In genomic region chr6:36196049-36196879, GRCh38 we compare ENCODE assay signal across 8 cellular contexts. TPM values are rescaled to one million over a fixed set of nuclear protein-coding genes. Genes with fewer than 3 reads are reported as not detected.
DNase-seq lines count a peak whose midpoint lies in the region; ATAC-seq and TF ChIP-seq lines count a peak whose summit lies in the region.

BRPF3 (plus strand) TSS chr6:36196744; CDS start chr6:36200323, 3,579 bp downstream.

- peak; percentile 62 for ATAC-seq in GM19351 (IDR thresholded peaks at IDR 0.05; ENCODE audit: unreplicated experiment)
- peak; percentile 61 for ATAC-seq in activated CD8-positive, alpha-beta memory T cell treated with anti-CD3 and anti-CD28 coated beads, Interleukin-2, amount 10 ng/mL, durations not matched to agents 7 days and 5 days

- WGBS in endodermal cell (ENCODE audit: insufficient coverage in 1 of 2, insufficient read length in 1 of 2), 2 experiments = 0 to 3% methylated on average over 6 to 80 of the region's 81 CpGs

- H3K27ac ChIP-seq in BLaER1 = peak within 1 kb of the TSS; percentile 95
- peak within 1 kb of the TSS; percentile 93 for H3K27ac ChIP-seq in HL-60 (replicated peaks)
- H3K27ac ChIP-seq in endodermal cell (ENCODE audit: low read depth, low read length) = peak within 1 kb of the TSS; percentile 90

- peaks cover 29% of the 10 kb centered on the region for H3K36me3 ChIP-seq in BLaER1
- H3K36me3 ChIP-seq in endodermal cell (ENCODE audit: control insufficient read depth, insufficient read depth, low read length) = peaks cover 28% of the 10 kb centered on the region

- peak within 1 kb of the TSS; percentile 94 for H3K27ac Mint-ChIP-seq in activated CD8-positive, alpha-beta memory T cell treated with anti-CD3 and anti-CD28 coated beads, Interleukin-2, amount 10 ng/mL, durations not matched to agents 7 days and 5 days
- peak within 1 kb of the TSS; percentile 93 for H3K27ac Mint-ChIP-seq in endodermal cell

- TF ChIP-seq CTCF in HL-60 (IDR thresholded peaks at IDR 0.05; ENCODE audit: insufficient read depth, low read length) (no peak), endodermal cell (conservative IDR thresholded peaks at IDR 0.05) (peak; percentile 70)

- H3K4me3 Mint-ChIP-seq in activated CD8-positive, alpha-beta memory T cell treated with anti-CD3 and anti-CD28 coated beads, Interleukin-2, amount 10 ng/mL, durations not matched to agents 7 days and 5 days = peak within 1 kb of the TSS; percentile 81
- H3K4me3 Mint-ChIP-seq in endodermal cell = peak within 1 kb of the TSS; percentile 73

- no peaks in the 10 kb centered on the region for H3K27me3 ChIP-seq in BLaER1
- no peaks in the 10 kb centered on the region for H3K27me3 ChIP-seq in HL-60 (ENCODE audit: insufficient read depth, poor library complexity, severe bottlenecking)
- no peaks in the 10 kb centered on the region for H3K27me3 ChIP-seq in endodermal cell (ENCODE audit: control insufficient read depth, insufficient read depth, low read length, poor library complexity, severe bottlenecking)

- H3K4me1 ChIP-seq in BLaER1 = peaks cover 29% of the 10 kb centered on the region
- H3K4me1 ChIP-seq in endodermal cell (ENCODE audit: control insufficient read depth, insufficient read depth, low read length) = peaks cover 3% of the 10 kb centered on the region

- peaks cover 19% of the 10 kb centered on the region for H3K36me3 Mint-ChIP-seq in activated CD8-positive, alpha-beta memory T cell treated with anti-CD3 and anti-CD28 coated beads, Interleukin-2, amount 10 ng/mL, durations not matched to agents 7 days and 5 days
- peaks cover 25% of the 10 kb centered on the region for H3K36me3 Mint-ChIP-seq in endodermal cell (ENCODE audit: low read depth)

- no peaks in the 10 kb centered on the region for H4K20me1 ChIP-seq in BLaER1

- DNase-seq in HL-60 (ENCODE audit: low read depth in 1 of 2, low spot score in 1 of 2) (peak; percentile 46 to 69), NOMO-1 (lab: John Stamatoyannopoulos, UW; ENCODE audit: unreplicated experiment in 2 of 2) (peak; percentile 70 to 83), endodermal cell (peak; percentile 91), mesenteric fat pad (ENCODE audit: low spot score) (peak; percentile 93)
- DNase-seq in activated CD8-positive, alpha-beta memory T cell treated with anti-CD3 and anti-CD28 coated beads, Interleukin-2, amount 10 ng/mL, durations not matched to agents 7 days and 5 days = peak; percentile 79
- peak; percentile 67 for DNase-seq in stimulated activated CD8-positive, alpha-beta memory T cell treated with anti-CD3 and anti-CD28 coated beads, Interleukin-12 subunit alpha, Interleukin-12 subunit beta, amount 100 ng/mL, for 4 hours (ENCODE audit: low read depth)

- H3K9me3 ChIP-seq in BLaER1 (peaks cover 31% of the 10 kb centered on the region), endodermal cell (ENCODE audit: control insufficient read depth, low read length) (no peaks in the 10 kb centered on the region)

- H3K4me3 ChIP-seq in BLaER1 = peak within 1 kb of the TSS; percentile 80
- H3K4me3 ChIP-seq in HL-60 (replicated peaks; ENCODE audit: insufficient read depth, low read length) = peak within 1 kb of the TSS; percentile 56
- peak within 1 kb of the TSS; percentile 88 for H3K4me3 ChIP-seq in endodermal cell (ENCODE audit: low read length)

- CTCF ChIA-PET in activated CD8-positive, alpha-beta memory T cell treated with anti-CD3 and anti-CD28 coated beads, Interleukin-2, amount 10 ng/mL, durations not matched to agents 7 days and 5 days (lab: Charles Lee) = interaction anchor here (0.8 to 1.4 kb wide), 5 partner anchors 10 to 169 kb away, joined by 3 to 8 read pairs (median 3); partner anchors contain the start of gene MAPK14

- H3K4me2 ChIP-seq in BLaER1 = peak within 1 kb of the TSS; percentile 96

- H3K4me1 Mint-ChIP-seq in activated CD8-positive, alpha-beta memory T cell treated with anti-CD3 and anti-CD28 coated beads, Interleukin-2, amount 10 ng/mL, durations not matched to agents 7 days and 5 days = peaks cover 24% of the 10 kb centered on the region
- H3K4me1 Mint-ChIP-seq in endodermal cell = peaks cover 7% of the 10 kb centered on the region

- H3K9me3 Mint-ChIP-seq in activated CD8-positive, alpha-beta memory T cell treated with anti-CD3 and anti-CD28 coated beads, Interleukin-2, amount 10 ng/mL, durations not matched to agents 7 days and 5 days (ENCODE audit: low read depth) = no peaks in the 10 kb centered on the region
- H3K9me3 Mint-ChIP-seq in endodermal cell = no peaks in the 10 kb centered on the region

- peaks cover 4% of the 10 kb centered on the region for H3K27me3 Mint-ChIP-seq in activated CD8-positive, alpha-beta memory T cell treated with anti-CD3 and anti-CD28 coated beads, Interleukin-2, amount 10 ng/mL, durations not matched to agents 7 days and 5 days
- no peaks in the 10 kb centered on the region for H3K27me3 Mint-ChIP-seq in endodermal cell (ENCODE audit: insufficient read depth)

- H3K9ac ChIP-seq in BLaER1 = peak within 1 kb of the TSS; percentile 93
- peak within 1 kb of the TSS; percentile 78 for H3K9ac ChIP-seq in endodermal cell (ENCODE audit: extremely low read depth, low read length, poor library complexity, severe bottlenecking)

RNA-seq across cellular contexts. Expression of gene BRPF3, which starts in this region (rescaled TPM):
- 10 to 100 TPM; 13.4 to 14.8 TPM for total RNA-seq in activated CD8-positive, alpha-beta memory T cell treated with anti-CD3 and anti-CD28 coated beads, Interleukin-2, amount 10 ng/mL, durations not matched to agents 7 days and 5 days
- total RNA-seq in endodermal cell = 10 to 100 TPM; 30.4 to 46.8 TPM
- polyA plus RNA-seq in endodermal cell (2013, experiment 1 of 2) = 31.8 TPM
- 29.9 TPM for polyA plus RNA-seq in endodermal cell (2013, experiment 2 of 2)
- 26.1 TPM for total RNA-seq in mesenteric fat pad

Comparison
In these comparisons a context has a peak if more than half of its experiments do, and no peak if none do; other contexts are left out.
1. Peak in every context shown above with its lines: DNase-seq, ATAC-seq, H3K4me3 ChIP-seq and H3K27ac ChIP-seq.